32 cellular contexts compared by ENCODE assay signal in genomic region chr4:55661398-55662056, GRCh38. TPM values are rescaled to one million over a fixed set of nuclear protein-coding genes. Genes with fewer than 3 reads are reported as not detected.
DNase-seq lines count a peak whose midpoint lies in the region; ATAC-seq and TF ChIP-seq lines count a peak whose summit lies in the region.
"Had no signal": no experiment of that assay in that cellular context is flagged by ENCODE, and none has a peak within 500 bp of the region (broad histone marks: within the 10 kb centered on the region; RNA-seq: fewer than 3 reads in every experiment).

No MANE protein-coding gene starts in this region.

- no peak overlapping the region for H2BK5ac ChIP-seq in trophoblast cell (ENCODE audit: low read depth, low read length, poor library complexity)

- H3K79me1 ChIP-seq in trophoblast cell (ENCODE audit: low read length): no peaks in the 10 kb centered on the region

- no peak overlapping the region for H2AFZ ChIP-seq in trophoblast cell (ENCODE audit: insufficient read depth, low read length, poor library complexity)
- H2AFZ ChIP-seq: parathyroid adenoma had no signal

- H3K79me2 ChIP-seq in trophoblast cell (ENCODE audit: control insufficient read depth, insufficient read depth, low read length, poor library complexity): no peaks in the 10 kb centered on the region
- H3K79me2 ChIP-seq: parathyroid adenoma had no signal

- no peak overlapping the region for H3K4me2 ChIP-seq in trophoblast cell (ENCODE audit: low read length)

- H3K4me1 ChIP-seq in trophoblast cell (ENCODE audit: control insufficient read depth in 1 of 2, insufficient read depth in 2 of 2, low read length in 2 of 2): no peaks in the 10 kb centered on the region
- H3K4me1 ChIP-seq: parathyroid adenoma, testis, vagina had no signal

- H3K23ac ChIP-seq in trophoblast cell (ENCODE audit: low read length): peak overlapping the region; percentile 47

- no peaks in the 10 kb centered on the region for H3K27me3 ChIP-seq in trophoblast cell (ENCODE audit: insufficient read depth, low read length)
- H3K27me3 ChIP-seq: brain microvascular endothelial cell, testis, vagina had no signal

- H3K9me3 ChIP-seq in trophoblast cell (ENCODE audit: insufficient read depth, low read depth, low read length): no peaks in the 10 kb centered on the region
- H3K9me3 ChIP-seq: testis, vagina had no signal

- H3K4me3 ChIP-seq in trophoblast cell (ENCODE audit: low read depth, low read length): no peak overlapping the region
- H3K4me3 ChIP-seq: testis, vagina had no signal

- CTCF ChIA-PET in RWPE1 (lab: Yijun Ruan, JAX): no interaction called here

- H3K27ac ChIP-seq in trophoblast cell (ENCODE audit: low read depth, low read length) (no peak overlapping the region), RWPE1 (no peak overlapping the region)
- H3K27ac ChIP-seq: brain microvascular endothelial cell, parathyroid adenoma, testis, vagina had no signal

- ATAC-seq in HG03039 (IDR thresholded peaks at IDR 0.05; ENCODE audit: unreplicated experiment): no peak
- ATAC-seq: esophagus mucosa; left ventricle myocardium superior; Panc1; stimulated activated naive B cell treated with anti-CD40 and anti-IgM and Interleukin-4, amounts not matched to agents 10 μg/mL and 1 μg/mL and 100 μg/mL, for 72 hours had no signal

- no peak overlapping the region for H2BK12ac ChIP-seq in trophoblast cell (ENCODE audit: low read length)

- peak; percentile 64 for DNase-seq in DMS53 (lab: John Stamatoyannopoulos, UW)
- peak; percentile 94 for DNase-seq in DMS79 treated with DMSO at 0.1 percent for 48 hours (lab: John Stamatoyannopoulos, UW)
- DNase-seq in NCI-H510A treated with DMSO at 0.1 percent for 48 hours (lab: John Stamatoyannopoulos, UW): peak; percentile 98
- no peak for DNase-seq in trophoblast cell
- DNase-seq in HT-29 (ENCODE audit: low spot score): no peak
- no peak for DNase-seq in RWPE1 (ENCODE audit: low spot score)
- DNase-seq: activated CD4-positive, alpha-beta T cell treated with anti-CD3 and anti-CD28 coated beads for 48 hours; activated naive CD4-positive, alpha-beta T cell treated with anti-CD3 and anti-CD28 coated beads for 36 hours; amygdala; brain microvascular endothelial cell; cerebellar nuclear complex; dermis blood vessel endothelial cell; DMS 273 treated with DMSO at 0.1 percent for 48 hours; glutamatergic neuron; HFFc6; IMR-90; islet precursor cell; left ventricle myocardium superior; MV-4-11; NCI-H1436 treated with DMSO at 0.1 percent for 48 hours; retina; SIG-M5; stimulated activated naive B cell treated with anti-CD40 and anti-IgM and Interleukin-4, amounts not matched to agents 10 μg/mL and 1 μg/mL and 100 μg/mL, for 72 hours; testis had no signal

- no peak overlapping the region for H4K8ac ChIP-seq in trophoblast cell (ENCODE audit: low read depth, low read length)

- no peak overlapping the region for H2AK5ac ChIP-seq in trophoblast cell (ENCODE audit: low read length)

- H3K18ac ChIP-seq in trophoblast cell (ENCODE audit: low read length): no peak overlapping the region

- no peak overlapping the region for H4K91ac ChIP-seq in trophoblast cell (ENCODE audit: low read depth, low read length)

- H3K36me3 ChIP-seq in trophoblast cell (ENCODE audit: control insufficient read depth in 1 of 2, insufficient read depth in 2 of 2, low read length in 2 of 2): no peaks in the 10 kb centered on the region
- H3K36me3 ChIP-seq: brain microvascular endothelial cell, vagina had no signal

- H3K9ac ChIP-seq in trophoblast cell (ENCODE audit: low read length): no peak overlapping the region
- H3K9ac ChIP-seq: parathyroid adenoma had no signal

- POLR2A ChIA-PET in RWPE1 (lab: Yijun Ruan, JAX; ENCODE audit: low non-redundant PET): no interaction called here

- H3K4ac ChIP-seq in trophoblast cell (ENCODE audit: low read depth, low read length): no peak overlapping the region

- H4K12ac ChIP-seq in trophoblast cell (ENCODE audit: low read depth, low read length): no peak overlapping the region

- no peak for TF ChIP-seq CTCF in RWPE1 (conservative IDR thresholded peaks at IDR 0.05; ENCODE audit: low read depth)

- H3K14ac ChIP-seq in trophoblast cell (ENCODE audit: low read length): no peak overlapping the region

- no CpG with 5 or more reads among the region's 5 CpGs for WGBS in trophoblast cell (ENCODE audit: extremely low coverage, insufficient coverage, insufficient read length)

- no peak overlapping the region for H2BK120ac ChIP-seq in trophoblast cell (ENCODE audit: insufficient read depth, low read length, poor library complexity)

RNA-seq across cellular contexts. Expression of gene NMU, which starts 25.4 kb away (rescaled TPM):
- polyA plus RNA-seq in trophoblast cell (2013): 0.10 and 0.11 TPM in 2 replicates
- total RNA-seq in HT-29 (2014; rRNA removed; shearing (Covaris generic)): 2.4 and 8.6 TPM in 2 replicates
- total RNA-seq: activated naive CD4-positive, alpha-beta T cell treated with anti-CD3 and anti-CD28 coated beads for 36 hours; dermis blood vessel endothelial cell; fibroblast of villous mesenchyme; HFFc6; IMR-90; left ventricle myocardium superior; skeletal muscle tissue had no signal
- polyA plus RNA-seq: BJ, IMR-90 had no signal

Comparison
In these comparisons a context has a peak if more than half of its experiments do, and no peak if none do; other contexts are left out.
1. DNase-seq: peak in DMS53 (single experiment), DMS79 treated with DMSO at 0.1 percent for 48 hours (single experiment) and NCI-H510A treated with DMSO at 0.1 percent for 48 hours (single experiment); none in trophoblast cell (0 of 2), HT-29 (single experiment) and RWPE1 (single experiment).